1 cellular context compared by ENCODE assay signal in the genomic region with DNA sequence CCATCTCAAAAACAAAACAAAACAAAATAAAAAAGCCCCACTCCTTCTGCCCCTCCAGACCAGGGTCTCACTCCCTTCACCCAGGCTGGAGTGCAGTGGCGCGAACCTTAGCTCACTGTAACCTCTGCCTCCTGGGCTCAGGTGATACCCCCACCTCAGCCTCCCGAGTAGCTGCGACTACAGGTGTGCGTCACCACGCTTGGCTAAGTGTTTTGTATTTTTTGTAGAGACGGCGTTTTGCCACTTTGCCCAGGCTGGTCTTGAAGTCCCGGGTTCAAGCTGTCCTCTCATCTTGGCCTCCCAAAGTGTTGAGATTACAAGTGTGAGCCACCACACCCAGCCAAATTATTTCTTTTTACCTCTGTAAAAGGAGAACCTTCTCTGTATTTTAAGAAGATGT.
TF ChIP-seq lines count a peak whose summit lies in the region.

No MANE protein-coding gene starts in this region.

TF ChIP-seq in K562, 482 proteins besides CTCF, POLR2A, EP300 and RAD21:
- TF ChIP-seq, protein P1, sequence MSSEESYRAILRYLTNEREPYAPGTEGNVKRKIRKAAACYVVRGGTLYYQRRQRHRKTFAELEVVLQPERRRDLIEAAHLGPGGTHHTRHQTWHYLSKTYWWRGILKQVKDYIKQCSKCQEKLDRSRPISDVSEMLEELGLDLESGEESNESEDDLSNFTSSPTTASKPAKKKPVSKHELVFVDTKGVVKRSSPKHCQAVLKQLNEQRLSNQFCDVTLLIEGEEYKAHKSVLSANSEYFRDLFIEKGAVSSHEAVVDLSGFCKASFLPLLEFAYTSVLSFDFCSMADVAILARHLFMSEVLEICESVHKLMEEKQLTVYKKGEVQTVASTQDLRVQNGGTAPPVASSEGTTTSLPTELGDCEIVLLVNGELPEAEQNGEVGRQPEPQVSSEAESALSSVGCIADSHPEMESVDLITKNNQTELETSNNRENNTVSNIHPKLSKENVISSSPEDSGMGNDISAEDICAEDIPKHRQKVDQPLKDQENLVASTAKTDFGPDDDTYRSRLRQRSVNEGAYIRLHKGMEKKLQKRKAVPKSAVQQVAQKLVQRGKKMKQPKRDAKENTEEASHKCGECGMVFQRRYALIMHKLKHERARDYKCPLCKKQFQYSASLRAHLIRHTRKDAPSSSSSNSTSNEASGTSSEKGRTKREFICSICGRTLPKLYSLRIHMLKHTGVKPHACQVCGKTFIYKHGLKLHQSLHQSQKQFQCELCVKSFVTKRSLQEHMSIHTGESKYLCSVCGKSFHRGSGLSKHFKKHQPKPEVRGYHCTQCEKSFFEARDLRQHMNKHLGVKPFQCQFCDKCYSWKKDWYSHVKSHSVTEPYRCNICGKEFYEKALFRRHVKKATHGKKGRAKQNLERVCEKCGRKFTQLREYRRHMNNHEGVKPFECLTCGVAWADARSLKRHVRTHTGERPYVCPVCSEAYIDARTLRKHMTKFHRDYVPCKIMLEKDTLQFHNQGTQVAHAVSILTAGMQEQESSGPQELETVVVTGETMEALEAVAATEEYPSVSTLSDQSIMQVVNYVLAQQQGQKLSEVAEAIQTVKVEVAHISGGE (CRISPR knock-in tag; IDR thresholded peaks at IDR 0.05), result peak in 1 of 3 experiments; percentile 72; a peak in 1 of 6 replicates
- TF ChIP-seq RBM25 (IDR thresholded peaks at IDR 0.05; ENCODE audit: low read depth, low read length, severe bottlenecking) (peak; percentile 5), ARNT (IDR thresholded peaks at IDR 0.05) (no peak), SRSF9 (IDR thresholded peaks at IDR 0.05; ENCODE audit: borderline replicate concordance, low read depth, low read length) (no peak), ZNF124 (CRISPR knock-in tag; IDR thresholded peaks at IDR 0.05) (no peak)
